In genomic region chr17:75632428-75632827, GRCh38 we compare ENCODE assay signal across 2 cellular contexts.
TF ChIP-seq lines count a peak whose summit lies in the region.

No MANE protein-coding gene starts in this region.

TF ChIP-seq in HCT116, 20 proteins besides CTCF, POLR2A, EP300 and RAD21:
- TF ChIP-seq TCF7L2 (IDR thresholded peaks at IDR 0.05; ENCODE audit: borderline replicate concordance, extremely low read depth, insufficient read depth, insufficient read length) (no peak), POLR2AphosphoS5 (IDR thresholded peaks at IDR 0.05; ENCODE audit: low read depth, low read length) (no peak), EZH2 (IDR thresholded peaks at IDR 0.05) (no peak), EZH2phosphoT487 (IDR thresholded peaks at IDR 0.05; ENCODE audit: borderline replicate concordance) (no peak), REST (IDR thresholded peaks at IDR 0.05; ENCODE audit: low read depth) (no peak), SIN3A (IDR thresholded peaks at IDR 0.05; ENCODE audit: low read depth) (no peak), ZNF274 (IDR thresholded peaks at IDR 0.05; ENCODE audit: low read depth, low read length) (no peak), ZBTB33 (IDR thresholded peaks at IDR 0.05; ENCODE audit: extremely low read depth, insufficient replicate concordance, low read length) (no peak), CEBPB (IDR thresholded peaks at IDR 0.05; ENCODE audit: low read depth) (no peak)

TF ChIP-seq in K562, 482 proteins besides CTCF, POLR2A, EP300 and RAD21:
- TF ChIP-seq, protein P1, sequence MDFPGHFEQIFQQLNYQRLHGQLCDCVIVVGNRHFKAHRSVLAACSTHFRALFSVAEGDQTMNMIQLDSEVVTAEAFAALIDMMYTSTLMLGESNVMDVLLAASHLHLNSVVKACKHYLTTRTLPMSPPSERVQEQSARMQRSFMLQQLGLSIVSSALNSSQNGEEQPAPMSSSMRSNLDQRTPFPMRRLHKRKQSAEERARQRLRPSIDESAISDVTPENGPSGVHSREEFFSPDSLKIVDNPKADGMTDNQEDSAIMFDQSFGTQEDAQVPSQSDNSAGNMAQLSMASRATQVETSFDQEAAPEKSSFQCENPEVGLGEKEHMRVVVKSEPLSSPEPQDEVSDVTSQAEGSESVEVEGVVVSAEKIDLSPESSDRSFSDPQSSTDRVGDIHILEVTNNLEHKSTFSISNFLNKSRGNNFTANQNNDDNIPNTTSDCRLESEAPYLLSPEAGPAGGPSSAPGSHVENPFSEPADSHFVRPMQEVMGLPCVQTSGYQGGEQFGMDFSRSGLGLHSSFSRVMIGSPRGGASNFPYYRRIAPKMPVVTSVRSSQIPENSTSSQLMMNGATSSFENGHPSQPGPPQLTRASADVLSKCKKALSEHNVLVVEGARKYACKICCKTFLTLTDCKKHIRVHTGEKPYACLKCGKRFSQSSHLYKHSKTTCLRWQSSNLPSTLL (IDR thresholded peaks at IDR 0.05) = no peak
- TF ChIP-seq ZFPM2 (CRISPR knock-in tag; IDR thresholded peaks at IDR 0.05) (no peak), KLF13 (tag; IDR thresholded peaks at IDR 0.05; ENCODE audit: borderline replicate concordance, low read depth) (no peak), ZNF146 (CRISPR knock-in tag; IDR thresholded peaks at IDR 0.05; ENCODE audit: unreplicated experiment) (no peak), NCOA6 (IDR thresholded peaks at IDR 0.05) (no peak), ZZZ3 (IDR thresholded peaks at IDR 0.05) (no peak), SMARCA4 (IDR thresholded peaks at IDR 0.05) (no peak)
- TF ChIP-seq, protein P2, sequence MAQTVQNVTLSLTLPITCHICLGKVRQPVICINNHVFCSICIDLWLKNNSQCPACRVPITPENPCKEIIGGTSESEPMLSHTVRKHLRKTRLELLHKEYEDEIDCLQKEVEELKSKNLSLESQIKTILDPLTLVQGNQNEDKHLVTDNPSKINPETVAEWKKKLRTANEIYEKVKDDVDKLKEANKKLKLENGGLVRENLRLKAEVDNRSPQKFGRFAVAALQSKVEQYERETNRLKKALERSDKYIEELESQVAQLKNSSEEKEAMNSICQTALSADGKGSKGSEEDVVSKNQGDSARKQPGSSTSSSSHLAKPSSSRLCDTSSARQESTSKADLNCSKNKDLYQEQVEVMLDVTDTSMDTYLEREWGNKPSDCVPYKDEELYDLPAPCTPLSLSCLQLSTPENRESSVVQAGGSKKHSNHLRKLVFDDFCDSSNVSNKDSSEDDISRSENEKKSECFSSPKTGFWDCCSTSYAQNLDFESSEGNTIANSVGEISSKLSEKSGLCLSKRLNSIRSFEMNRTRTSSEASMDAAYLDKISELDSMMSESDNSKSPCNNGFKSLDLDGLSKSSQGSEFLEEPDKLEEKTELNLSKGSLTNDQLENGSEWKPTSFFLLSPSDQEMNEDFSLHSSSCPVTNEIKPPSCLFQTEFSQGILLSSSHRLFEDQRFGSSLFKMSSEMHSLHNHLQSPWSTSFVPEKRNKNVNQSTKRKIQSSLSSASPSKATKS (CRISPR knock-in tag; IDR thresholded peaks at IDR 0.05) = no peak
- TF ChIP-seq, protein P3, sequence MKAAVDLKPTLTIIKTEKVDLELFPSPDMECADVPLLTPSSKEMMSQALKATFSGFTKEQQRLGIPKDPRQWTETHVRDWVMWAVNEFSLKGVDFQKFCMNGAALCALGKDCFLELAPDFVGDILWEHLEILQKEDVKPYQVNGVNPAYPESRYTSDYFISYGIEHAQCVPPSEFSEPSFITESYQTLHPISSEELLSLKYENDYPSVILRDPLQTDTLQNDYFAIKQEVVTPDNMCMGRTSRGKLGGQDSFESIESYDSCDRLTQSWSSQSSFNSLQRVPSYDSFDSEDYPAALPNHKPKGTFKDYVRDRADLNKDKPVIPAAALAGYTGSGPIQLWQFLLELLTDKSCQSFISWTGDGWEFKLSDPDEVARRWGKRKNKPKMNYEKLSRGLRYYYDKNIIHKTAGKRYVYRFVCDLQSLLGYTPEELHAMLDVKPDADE (conservative IDR thresholded peaks at IDR 0.05; ENCODE audit: control insufficient read depth, low read depth, low read length) = no peak
- TF ChIP-seq, protein P4, sequence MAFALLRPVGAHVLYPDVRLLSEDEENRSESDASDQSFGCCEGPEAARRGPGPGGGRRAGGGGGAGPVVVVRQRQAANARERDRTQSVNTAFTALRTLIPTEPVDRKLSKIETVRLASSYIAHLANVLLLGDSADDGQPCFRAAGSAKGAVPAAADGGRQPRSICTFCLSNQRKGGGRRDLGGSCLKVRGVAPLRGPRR (CRISPR knock-in tag; IDR thresholded peaks at IDR 0.05) = no peak
